In the genomic region with DNA sequence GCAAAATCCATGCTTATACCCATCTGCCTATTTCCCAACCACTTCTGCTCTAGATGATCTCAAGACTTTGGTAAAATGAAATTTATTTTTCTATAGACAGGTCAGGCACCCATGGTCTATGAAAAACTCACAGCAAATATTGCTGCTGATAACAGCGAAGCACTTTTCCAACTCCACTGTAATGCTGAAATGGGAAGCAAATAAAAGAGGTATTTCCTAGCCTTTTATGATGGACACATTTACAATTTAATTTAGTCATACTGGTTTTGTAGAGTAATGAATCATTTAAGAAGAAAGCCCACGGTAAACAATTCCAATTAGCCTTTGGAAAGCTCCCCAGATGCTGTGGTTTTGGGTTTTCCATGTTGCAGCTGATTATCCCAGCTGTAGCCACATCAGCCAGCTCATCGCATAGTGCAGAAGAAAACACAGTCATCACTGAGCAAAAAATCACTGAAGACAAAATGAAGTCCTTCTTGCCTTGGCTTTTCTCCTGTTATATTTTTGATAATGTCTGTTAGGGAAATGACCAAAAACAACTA, we compare ENCODE assay signal across 10 cellular contexts.
A peak's percentile ranks its signal among the peaks of the same experiment; 100 is the strongest.
DNase-seq lines count a peak whose midpoint lies in the region; ATAC-seq and TF ChIP-seq lines count a peak whose summit lies in the region.
"Had no signal": no experiment of that assay in that cellular context is flagged by ENCODE, and none has a peak within 500 bp of the region (broad histone marks: within the 10 kb centered on the region; RNA-seq: fewer than 3 reads in every experiment).

No MANE protein-coding gene starts in this region.

- H3K27ac Mint-ChIP-seq in activated T-cell treated with anti-CD3 and anti-CD28 coated beads, Interleukin-2, amount 50 U/mL, for 24 hours = peak overlapping the region; percentile 86
- peak overlapping the region; percentile 71 for H3K27ac Mint-ChIP-seq in activated T-helper 17 cell treated with anti-CD3 and anti-CD28 coated beads, Interleukin-2, amount 50 U/mL, for 72 hours

- intact Hi-C loops in tibial artery (cut with DNase I; ENCODE audit: low total_unique reads) (no loop called here), posterior vena cava (cut with DNase I) (loop anchor here (5.0 to 10.0 kb wide), 3 partner anchors 160 to 223 kb away; no protein-coding TSS in a partner anchor)

- no peak overlapping the region for H3K4me3 Mint-ChIP-seq in activated T-cell treated with anti-CD3 and anti-CD28 coated beads, Interleukin-2, amount 50 U/mL, for 24 hours
- peak overlapping the region; percentile 74 for H3K4me3 Mint-ChIP-seq in activated T-helper 17 cell treated with anti-CD3 and anti-CD28 coated beads, Interleukin-2, amount 50 U/mL, for 72 hours

- H3K4me1 Mint-ChIP-seq in activated T-cell treated with anti-CD3 and anti-CD28 coated beads, Interleukin-2, amount 50 U/mL, for 24 hours (ENCODE audit: low read depth) = peaks cover 35% of the 10 kb centered on the region
- H3K4me1 Mint-ChIP-seq in activated T-helper 17 cell treated with anti-CD3 and anti-CD28 coated beads, Interleukin-2, amount 50 U/mL, for 72 hours = peaks cover 24% of the 10 kb centered on the region

- no peaks in the 10 kb centered on the region for H3K36me3 Mint-ChIP-seq in activated T-cell treated with anti-CD3 and anti-CD28 coated beads, Interleukin-2, amount 50 U/mL, for 24 hours (ENCODE audit: low read depth)
- no peaks in the 10 kb centered on the region for H3K36me3 Mint-ChIP-seq in activated T-helper 17 cell treated with anti-CD3 and anti-CD28 coated beads, Interleukin-2, amount 50 U/mL, for 72 hours (ENCODE audit: low read depth)

- no peaks in the 10 kb centered on the region for H3K36me3 ChIP-seq in tibial artery

- DNase-seq in activated T-cell treated with anti-CD3 and anti-CD28 coated beads, Interleukin-2, amount 50 U/mL, for 24 hours = no peak
- no peak for DNase-seq in activated T-cell treated with anti-CD3 and anti-CD28 coated beads, Interleukin-2, amount 50 U/mL, for 48 hours
- DNase-seq in foreskin keratinocyte (peak; percentile 89 to 91), tibial artery (no peak), UCSD-AML1 (lab: John Stamatoyannopoulos, UW; ENCODE audit: unreplicated experiment) (no peak), posterior vena cava (ENCODE audit: low spot score) (no peak)
- DNase-seq: activated CD8-positive, alpha-beta memory T cell treated with anti-CD3 and anti-CD28 coated beads, Interleukin-2, amount 50 U/mL, for 48 hours; NCI-H1436 treated with DMSO at 0.1 percent for 48 hours had no signal

- no peak for ATAC-seq in activated T-helper 17 cell treated with anti-CD3 and anti-CD28 coated beads, Interleukin-2, amount 50 U/mL, for 72 hours (replicated peaks)
- peak; percentile 75 for ATAC-seq in foreskin keratinocyte
- ATAC-seq in GM18498 (IDR thresholded peaks at IDR 0.05; ENCODE audit: unreplicated experiment) = no peak

- no peaks in the 10 kb centered on the region for H3K9me3 Mint-ChIP-seq in activated T-cell treated with anti-CD3 and anti-CD28 coated beads, Interleukin-2, amount 50 U/mL, for 24 hours
- H3K9me3 Mint-ChIP-seq in activated T-helper 17 cell treated with anti-CD3 and anti-CD28 coated beads, Interleukin-2, amount 50 U/mL, for 72 hours = no peaks in the 10 kb centered on the region

- H3K27ac ChIP-seq in foreskin keratinocyte = peak overlapping the region; percentile 28
- peak overlapping the region; percentile 64 to 68 for H3K27ac ChIP-seq in tibial artery

- TF ChIP-seq CTCF in foreskin keratinocyte (conservative IDR thresholded peaks at IDR 0.05) = no peak
- no peak for TF ChIP-seq CTCF in tibial artery (IDR thresholded peaks at IDR 0.05)

- no peak overlapping the region for H3K4me3 ChIP-seq in tibial artery

- H3K27me3 Mint-ChIP-seq in activated T-cell treated with anti-CD3 and anti-CD28 coated beads, Interleukin-2, amount 50 U/mL, for 24 hours = no peaks in the 10 kb centered on the region
- H3K27me3 Mint-ChIP-seq in activated T-helper 17 cell treated with anti-CD3 and anti-CD28 coated beads, Interleukin-2, amount 50 U/mL, for 72 hours = no peaks in the 10 kb centered on the region

- no peaks in the 10 kb centered on the region for H3K9me3 ChIP-seq in tibial artery

- H3K27me3 ChIP-seq in foreskin keratinocyte (peaks cover 15% of the 10 kb centered on the region), tibial artery (no peaks in the 10 kb centered on the region)

- H3K4me1 ChIP-seq in foreskin keratinocyte (peaks cover 16% of the 10 kb centered on the region), tibial artery (peaks cover 0 to 85% (median 41%) of the 10 kb centered on the region in 4 donors)

Comparison
In these comparisons a context has a peak if more than half of its experiments do, and no peak if none do; other contexts are left out.
1. DNase-seq: peak in foreskin keratinocyte (2 of 2); none in activated T-cell treated with anti-CD3 and anti-CD28 coated beads, Interleukin-2, amount 50 U/mL, for 24 hours (single experiment), activated T-cell treated with anti-CD3 and anti-CD28 coated beads, Interleukin-2, amount 50 U/mL, for 48 hours (0 of 2), tibial artery (0 of 2), UCSD-AML1 (single experiment) and posterior vena cava (single experiment).